ENCODE assay signal across 16 cellular contexts in the genomic region with DNA sequence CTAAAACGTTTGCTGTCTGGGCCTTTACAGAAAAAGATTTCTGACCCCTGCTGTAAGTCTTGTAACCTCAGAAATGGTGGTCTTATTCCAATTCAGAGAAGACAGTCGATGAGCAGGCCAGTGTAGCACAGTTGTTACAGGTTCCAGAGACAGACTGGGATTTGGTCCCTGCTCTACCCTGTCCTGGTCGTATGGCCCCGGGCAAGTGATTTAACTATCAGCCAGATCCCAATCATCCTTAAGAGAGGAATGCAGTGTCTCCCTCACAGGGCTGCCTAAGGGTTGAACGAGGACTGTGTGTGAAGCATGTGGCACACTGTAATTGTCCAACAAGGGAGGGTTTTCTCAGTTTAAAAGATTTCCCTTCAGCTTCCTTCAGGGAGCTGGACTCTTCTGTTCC. TPM values are rescaled to one million over a fixed set of nuclear protein-coding genes. Genes with fewer than 3 reads are reported as not detected.
DNase-seq lines count a peak whose midpoint lies in the region; TF ChIP-seq lines count a peak whose summit lies in the region.
"Had no signal": no experiment of that assay in that cellular context is flagged by ENCODE, and none has a peak within 500 bp of the region (broad histone marks: within the 10 kb centered on the region; RNA-seq: fewer than 3 reads in every experiment).

No MANE protein-coding gene starts in this region.

- H3K27me3 Mint-ChIP-seq in progenitor cell of endocrine pancreas: no peaks in the 10 kb centered on the region
- H3K27me3 Mint-ChIP-seq: B cell had no signal

- peaks cover 12% of the 10 kb centered on the region for H3K36me3 Mint-ChIP-seq in progenitor cell of endocrine pancreas (ENCODE audit: insufficient read depth)

- no peaks in the 10 kb centered on the region for H3K4me1 Mint-ChIP-seq in progenitor cell of endocrine pancreas (ENCODE audit: low read depth)
- H3K4me1 Mint-ChIP-seq: B cell had no signal

- peak overlapping the region; percentile 16 for H3K27ac Mint-ChIP-seq in progenitor cell of endocrine pancreas
- H3K27ac Mint-ChIP-seq: B cell; CD8-positive, alpha-beta T cell; GM23338 had no signal

- no peak for TF ChIP-seq CTCF in progenitor cell of endocrine pancreas (IDR thresholded peaks at IDR 0.05; ENCODE audit: unreplicated experiment)

- no peak overlapping the region for H3K4me3 Mint-ChIP-seq in progenitor cell of endocrine pancreas (ENCODE audit: low read depth)
- H3K4me3 Mint-ChIP-seq: B cell; CD8-positive, alpha-beta T cell; GM23338 had no signal

- no peaks in the 10 kb centered on the region for H3K9me3 Mint-ChIP-seq in progenitor cell of endocrine pancreas (ENCODE audit: low read depth)
- H3K9me3 Mint-ChIP-seq: CD8-positive, alpha-beta T cell; GM23338 had no signal

- peak; percentile 28 for DNase-seq in activated CD8-positive, alpha-beta memory T cell treated with anti-CD3 and anti-CD28 coated beads, Interleukin-2, amount 50 U/mL, for 48 hours
- DNase-seq in activated CD8-positive, alpha-beta memory T cell treated with anti-CD3 and anti-CD28 coated beads for 24 hours: no peak
- DNase-seq in ELF-1 (ENCODE audit: low read depth, low spot score): peak; percentile 71
- DNase-seq in mesenteric fat pad (ENCODE audit: low spot score): peak; percentile 47
- no peak for DNase-seq in progenitor cell of endocrine pancreas (ENCODE audit: low spot score, unreplicated experiment)
- DNase-seq in MV-4-11 (lab: John Stamatoyannopoulos, UW): no peak
- no peak for DNase-seq in AG08396 (ENCODE audit: low spot score)
- no peak for DNase-seq in HCEC 1CT
- DNase-seq: 8988T; Calu3; CD8-positive, alpha-beta T cell; DMS53; DND-41; GDM1 had no signal

RNA-seq across cellular contexts. Expression of a gene that starts 47.2 kb away (rescaled TPM):
- total RNA-seq in mesenteric fat pad (46.2 TPM), progenitor cell of endocrine pancreas (18.2 and 20.0 TPM in 2 replicates)

Comparison
In these comparisons a context has a peak if more than half of its experiments do, and no peak if none do; other contexts are left out.
1. DNase-seq: peak in activated CD8-positive, alpha-beta memory T cell treated with anti-CD3 and anti-CD28 coated beads, Interleukin-2, amount 50 U/mL, for 48 hours (single experiment), ELF-1 (single experiment) and mesenteric fat pad (single experiment); none in activated CD8-positive, alpha-beta memory T cell treated with anti-CD3 and anti-CD28 coated beads for 24 hours (single experiment), progenitor cell of endocrine pancreas (single experiment), MV-4-11 (single experiment), AG08396 (single experiment) and HCEC 1CT (single experiment).